ENCODE assay signal across 31 cellular contexts in genomic region chr4:114770624-114771023, GRCh38.
"Had no signal": no experiment of that assay in that cellular context is flagged by ENCODE, and none has a peak within 500 bp of the region (broad histone marks: within the 10 kb centered on the region; RNA-seq: fewer than 3 reads in every experiment).

No MANE protein-coding gene starts in this region.

- H3K4me3 Mint-ChIP-seq: natural killer cell; nephron; neural progenitor cell; stimulated activated memory B cell treated with anti-CD40 and anti-IgM and Interleukin-4, amounts not matched to agents 10 μg/mL and 1 μg/mL and 100 μg/mL, for 72 hours; stimulated activated naive CD8-positive, alpha-beta T cell treated with anti-CD3 and anti-CD28 coated beads, Interleukin-15, amount 100 ng/mL, for 72 hours; type B pancreatic cell had no signal

- H2AFZ ChIP-seq: neural progenitor cell, parathyroid adenoma had no signal

- H3K27ac ChIP-seq: neural progenitor cell, ovary, parathyroid adenoma, psoas muscle, skin epidermis, spleen, suprapubic skin, testis, tibial artery, transverse colon, upper lobe of right lung, uterus had no signal

- H3K4me2 ChIP-seq: neural progenitor cell, smooth muscle cell had no signal

- ATAC-seq: natural killer cell; psoas muscle; right cardiac atrium; sciatic nerve; stimulated activated naive CD8-positive, alpha-beta T cell treated with anti-CD3 and anti-CD28 coated beads, Interleukin-15, amount 100 ng/mL, for 72 hours; stimulated activated naive CD8-positive, alpha-beta T cell treated with anti-CD3 and anti-CD28 coated beads, Interleukin-15, Interleukin-2, amounts not matched to agents 100 U/mL and 50 U/mL, for 24 hours; upper lobe of right lung had no signal

- H3K27me3 ChIP-seq: neural progenitor cell, ovary, spleen, suprapubic skin, testis, tibial artery, transverse colon, upper lobe of right lung, uterus had no signal

- DNase-seq: natural killer cell; occipital lobe; ovary; posterior cingulate gyrus; psoas muscle; right cardiac atrium; spleen; stimulated activated CD4-positive, alpha-beta T cell treated with anti-CD3 and anti-CD28 coated beads, Interleukin-12 subunit alpha, Interleukin-12 subunit beta, amount 100 ng/mL, for 4 hours; stimulated activated CD4-positive, alpha-beta T cell treated with anti-CD3 and anti-CD28 coated beads, Interleukin-1b, Interleukin-23, amount 100 ng/mL, for 48 hours; stimulated activated CD4-positive, alpha-beta T cell treated with anti-CD3 and anti-CD28 coated beads, Interleukin-4, amount 100 ng/mL, for 1 hour; stimulated activated CD4-positive, alpha-beta T cell treated with anti-CD3 and anti-CD28 coated beads, Interleukin-4, amount 100 ng/mL, for 4 hours; stimulated activated CD8-positive, alpha-beta memory T cell treated with anti-CD3 and anti-CD28 coated beads, Interleukin-4, amount 100 ng/mL, for 48 hours; stimulated activated naive CD4-positive, alpha-beta T cell; stimulated activated naive CD8-positive, alpha-beta T cell treated with anti-CD3 and anti-CD28 coated beads, Interleukin-15, amount 100 ng/mL, for 72 hours; stimulated activated naive CD8-positive, alpha-beta T cell treated with anti-CD3 and anti-CD28 coated beads, Interleukin-15, Interleukin-2, amounts not matched to agents 100 U/mL and 50 U/mL, for 24 hours; substantia nigra; testis; tibial artery; transverse colon; upper lobe of right lung; uterus had no signal

- H3K36me3 ChIP-seq: neural progenitor cell, ovary, spleen, suprapubic skin, tibial artery, transverse colon, upper lobe of right lung, uterus had no signal

- H3K4me3 ChIP-seq: neural progenitor cell, ovary, psoas muscle, skin epidermis, smooth muscle cell, spleen, suprapubic skin, testis, tibial artery, transverse colon, upper lobe of right lung, uterus had no signal

- H3K9ac ChIP-seq: neural progenitor cell, parathyroid adenoma had no signal

- H3K9me3 ChIP-seq: ovary, psoas muscle, spleen, suprapubic skin, testis, tibial artery, transverse colon, upper lobe of right lung, uterus had no signal

- H3K36me3 Mint-ChIP-seq: natural killer cell; neural progenitor cell; stimulated activated memory B cell treated with anti-CD40 and anti-IgM and Interleukin-4, amounts not matched to agents 10 μg/mL and 1 μg/mL and 100 μg/mL, for 72 hours; type B pancreatic cell had no signal

- H3K79me2 ChIP-seq: parathyroid adenoma had no signal

- H3K27ac Mint-ChIP-seq: natural killer cell; nephron; neural progenitor cell; progenitor cell of endocrine pancreas; stimulated activated memory B cell treated with anti-CD40 and anti-IgM and Interleukin-4, amounts not matched to agents 10 μg/mL and 1 μg/mL and 100 μg/mL, for 72 hours; stimulated activated naive CD8-positive, alpha-beta T cell treated with anti-CD3 and anti-CD28 coated beads, Interleukin-15, amount 100 ng/mL, for 72 hours; type B pancreatic cell had no signal

- H3K4me1 Mint-ChIP-seq: natural killer cell; nephron; stimulated activated memory B cell treated with anti-CD40 and anti-IgM and Interleukin-4, amounts not matched to agents 10 μg/mL and 1 μg/mL and 100 μg/mL, for 72 hours; stimulated activated naive CD8-positive, alpha-beta T cell treated with anti-CD3 and anti-CD28 coated beads, Interleukin-15, amount 100 ng/mL, for 72 hours had no signal

- H3K9me3 Mint-ChIP-seq: nephron; neural progenitor cell; stimulated activated memory B cell treated with anti-CD40 and anti-IgM and Interleukin-4, amounts not matched to agents 10 μg/mL and 1 μg/mL and 100 μg/mL, for 72 hours; type B pancreatic cell had no signal

- H3K27me3 Mint-ChIP-seq: progenitor cell of endocrine pancreas; stimulated activated memory B cell treated with anti-CD40 and anti-IgM and Interleukin-4, amounts not matched to agents 10 μg/mL and 1 μg/mL and 100 μg/mL, for 72 hours; stimulated activated naive CD8-positive, alpha-beta T cell treated with anti-CD3 and anti-CD28 coated beads, Interleukin-15, amount 100 ng/mL, for 72 hours; type B pancreatic cell had no signal

- H3K4me1 ChIP-seq: parathyroid adenoma, psoas muscle, spleen, suprapubic skin, testis, tibial artery, transverse colon, upper lobe of right lung, uterus had no signal
